Comparison of ENCODE assay signal across 8 cellular contexts in the genomic region with DNA sequence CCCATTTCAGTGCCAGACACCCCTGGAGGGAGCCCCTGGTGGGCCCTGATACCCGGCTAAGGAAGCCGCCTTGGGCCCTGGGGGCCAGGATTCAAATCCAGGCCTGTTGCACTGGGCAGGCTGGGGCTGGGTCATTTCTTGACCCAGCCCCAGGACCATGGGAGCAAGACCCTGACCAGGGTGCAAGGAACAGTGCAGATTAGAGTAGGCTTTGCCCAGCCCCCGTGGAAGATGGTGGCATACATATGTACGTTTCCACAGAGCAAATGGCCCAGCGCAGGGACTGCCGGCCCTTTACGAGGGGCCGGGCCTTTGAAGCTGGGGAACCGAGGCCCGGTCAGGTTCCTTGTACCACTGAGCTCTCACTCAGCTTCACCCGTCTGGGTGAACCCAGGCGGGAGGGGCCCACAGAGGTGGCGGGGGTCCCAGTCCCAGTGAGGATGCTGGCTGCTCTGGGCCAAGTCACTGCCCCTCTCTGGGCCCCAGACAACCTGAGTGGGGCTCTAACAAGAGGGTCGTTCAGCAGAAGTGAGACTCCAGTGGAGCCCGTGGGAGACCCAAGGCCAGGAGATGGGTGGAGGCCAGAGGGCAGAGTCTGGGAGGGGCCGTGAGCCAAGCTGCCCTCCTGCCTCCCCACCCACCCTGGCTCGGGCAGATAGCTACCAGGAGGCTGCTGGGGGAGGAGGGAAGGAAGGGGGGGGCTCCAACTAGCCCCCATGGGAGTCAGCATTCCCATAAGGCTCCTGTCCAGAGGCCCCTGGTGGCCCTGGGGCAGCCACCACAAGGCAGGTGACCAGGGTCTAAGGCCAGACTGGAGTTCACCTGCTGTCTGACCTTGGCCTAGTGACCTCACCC. TPM values are rescaled to one million over a fixed set of nuclear protein-coding genes. Genes with fewer than 3 reads are reported as not detected.
A peak's percentile ranks its signal among the peaks of the same experiment; 100 is the strongest.
DNase-seq lines count a peak whose midpoint lies in the region; ATAC-seq, FAIRE-seq and TF ChIP-seq lines count a peak whose summit lies in the region.

No MANE protein-coding gene starts in this region.

- peaks cover 46% of the 10 kb centered on the region for H3K79me2 ChIP-seq in PC-9 (ENCODE audit: low read depth)
- H3K79me2 ChIP-seq in endothelial cell of umbilical vein (ENCODE audit: control insufficient read depth, insufficient read depth, low read length): peaks cover 48% of the 10 kb centered on the region

- no peak for FAIRE-seq in endothelial cell of umbilical vein (lab: Jason Lieb, UNC)
- no peak for FAIRE-seq in pancreas (lab: Jason Lieb, UNC)

- DNase-seq in CD14-positive monocyte (ENCODE audit: low spot score) (no peak), PC-9 (no peak), endothelial cell of umbilical vein (ENCODE audit: low read depth, low spot score) (no peak), pancreas (peak in 5 of 6 donors; percentile 41 to 79 (median 53)), NCI-H146 (lab: John Stamatoyannopoulos, UW) (no peak), DMS153 treated with DMSO at 0.1 percent for 48 hours (lab: John Stamatoyannopoulos, UW; ENCODE audit: unreplicated experiment) (no peak), COLO668 (lab: John Stamatoyannopoulos, UW; ENCODE audit: unreplicated experiment) (no peak), A172 (ENCODE audit: low spot score) (no peak)

- H2AFZ ChIP-seq in PC-9 (no peak overlapping the region), endothelial cell of umbilical vein (ENCODE audit: low read depth, low read length) (no peak overlapping the region)

- H3K9ac ChIP-seq in endothelial cell of umbilical vein (replicated peaks; ENCODE audit: extremely low read depth, insufficient read depth, low read length): no peak overlapping the region

- no peaks in the 10 kb centered on the region for H3K9me1 ChIP-seq in endothelial cell of umbilical vein (replicated peaks; ENCODE audit: control insufficient read depth, extremely low read depth, insufficient read depth, low read length)

- peaks cover 39% of the 10 kb centered on the region for H3K4me1 Mint-ChIP-seq in CD14-positive monocyte

- peaks cover 14 to 31% of the 10 kb centered on the region in 2 donors for H3K36me3 Mint-ChIP-seq in CD14-positive monocyte

- dilution Hi-C loops in endothelial cell of umbilical vein (cut with MboI; ENCODE audit: extremely low pct_ligation_motif_present, low sequenced_read_pairs): no loop called here

- no peak overlapping the region; the same call in 1 of the 2 replicates for H3K4me3 ChIP-seq in PC-9
- peak overlapping the region in 1 of 3 experiments; percentile 81 for H3K4me3 ChIP-seq in endothelial cell of umbilical vein (replicated peaks in 1 of 3; ENCODE audit: insufficient read depth in 1 of 3, low read depth in 1 of 3, low read length in 3 of 3)
- peak overlapping the region; percentile 71 to 98 (median 92) for H3K4me3 ChIP-seq in pancreas

- POLR2A ChIA-PET in PC-9 (lab: Charles Lee; ENCODE audit: unreplicated experiment): no interaction called here
- POLR2A ChIA-PET in endothelial cell of umbilical vein (lab: Charles Lee): interaction anchor here (0.6 kb wide), 1 partner anchor 1263 kb away, joined by 3 read pairs; no protein-coding TSS in a partner anchor

- intact Hi-C loops in CD14-positive monocyte (cut with micrococcal nuclease): loop anchor here in 1 of 2 donors (10.0 kb wide), 1 partner anchor 154 kb away; no protein-coding TSS in a partner anchor
- intact Hi-C loops in PC-9 (cut with micrococcal nuclease; ENCODE audit: unreplicated experiment): no loop called here
- intact Hi-C loops in endothelial cell of umbilical vein (cut with micrococcal nuclease): no loop called here
- intact Hi-C loops in pancreas (cut with DNase I): no loop called here

- BruUV-seq in PC-9 (replicated peaks; lab: Mats Ljungman, UMichigan): no TSS peak
- no TSS peak for BruUV-seq in endothelial cell of umbilical vein (replicated peaks; lab: Mats Ljungman, UMichigan)

- H3K4me2 ChIP-seq in PC-9 (peak overlapping the region; percentile 79), endothelial cell of umbilical vein (ENCODE audit: insufficient read depth, low read length) (no peak overlapping the region)

- H3K4me1 ChIP-seq in PC-9 (replicated peaks; ENCODE audit: insufficient read depth): peaks cover 9% of the 10 kb centered on the region; the same call in 1 of the 2 replicates
- H3K4me1 ChIP-seq in endothelial cell of umbilical vein (ENCODE audit: control insufficient read depth, extremely low read depth, insufficient read depth, low read length): peaks cover 29% of the 10 kb centered on the region
- H3K4me1 ChIP-seq in pancreas: peaks cover 55 to 71% (median 68%) of the 10 kb centered on the region in 3 donors

- TF ChIP-seq CTCF in CD14-positive monocyte (IDR thresholded peaks at IDR 0.05) (no peak), PC-9 (conservative IDR thresholded peaks at IDR 0.05) (no peak), endothelial cell of umbilical vein (IDR thresholded peaks at IDR 0.05; ENCODE audit: extremely low read depth in 1 of 2, insufficient read depth in 1 of 2, low read depth in 1 of 2, low read length in 2 of 2) (no peak), pancreas (IDR thresholded peaks at IDR 0.05) (no peak)

- peak overlapping the region in 5 of 7 donors; percentile 54 to 95 (median 69) for H3K27ac Mint-ChIP-seq in CD14-positive monocyte

- H3K27me3 ChIP-seq in PC-9 (ENCODE audit: insufficient read depth, low read depth): no peaks in the 10 kb centered on the region
- H3K27me3 ChIP-seq in endothelial cell of umbilical vein (ENCODE audit: control insufficient read depth in 2 of 2, insufficient read depth in 2 of 2, low read length in 2 of 2): no peaks in the 10 kb centered on the region
- H3K27me3 ChIP-seq in pancreas: no peaks in the 10 kb centered on the region

- ATAC-seq in pancreas: no peak

- H3K27ac ChIP-seq in PC-9 (no peak overlapping the region), endothelial cell of umbilical vein (ENCODE audit: insufficient read depth, low read depth, low read length) (peak overlapping the region; percentile 63), pancreas (peak overlapping the region; percentile 93 to 98 (median 97))

- H4K20me1 ChIP-seq in PC-9 (ENCODE audit: insufficient read depth): peaks cover 53% of the 10 kb centered on the region
- H4K20me1 ChIP-seq in endothelial cell of umbilical vein (replicated peaks; ENCODE audit: control insufficient read depth, extremely low read depth, insufficient read depth, low read length): no peaks in the 10 kb centered on the region

- H3K4me3 Mint-ChIP-seq in CD14-positive monocyte: peak overlapping the region in 1 of 2 donors; percentile 41

- no peaks in the 10 kb centered on the region for H3F3A ChIP-seq in PC-9 (ENCODE audit: insufficient read depth, low read depth)

- WGBS in pancreas, 2 donors: 38 to 44% methylated on average over 17 of the region's 17 CpGs

- H3K9me2 ChIP-seq in PC-9 (ENCODE audit: insufficient read depth): no peaks in the 10 kb centered on the region

- H3K36me3 ChIP-seq in PC-9 (ENCODE audit: low read depth): no peaks in the 10 kb centered on the region
- peaks cover 4 to 16% of the 10 kb centered on the region in 2 experiments for H3K36me3 ChIP-seq in endothelial cell of umbilical vein (ENCODE audit: control insufficient read depth in 2 of 2, extremely low read depth in 1 of 2, insufficient read depth in 2 of 2, low read length in 2 of 2)
- peaks cover 0 to 6% (median 5%) of the 10 kb centered on the region in 3 donors for H3K36me3 ChIP-seq in pancreas

- no peak for TF ChIP-seq POLR2A in endothelial cell of umbilical vein (IDR thresholded peaks at IDR 0.05; ENCODE audit: low read depth, low read length)

- peaks cover 0 to under 1% (median 0%) of the 10 kb centered on the region in 3 donors for H3K27me3 Mint-ChIP-seq in CD14-positive monocyte (ENCODE audit: low read depth in 3 of 3)

- CTCF ChIA-PET in PC-9 (lab: Charles Lee): no interaction called here
- CTCF ChIA-PET in endothelial cell of umbilical vein (lab: Charles Lee): interaction anchor here (0.9 to 2.6 kb wide), 5 partner anchors 8 to 28 kb away, joined by 3 to 11 read pairs (median 3); no protein-coding TSS in a partner anchor

- H3K9me3 ChIP-seq in PC-9 (ENCODE audit: insufficient read depth, low read depth) (no peaks in the 10 kb centered on the region), endothelial cell of umbilical vein (replicated peaks; ENCODE audit: control insufficient read depth, insufficient read depth, low read length) (no peaks in the 10 kb centered on the region), pancreas (no peaks in the 10 kb centered on the region)

- H3K9me3 Mint-ChIP-seq in CD14-positive monocyte: no peaks in the 10 kb centered on the region

RNA-seq across cellular contexts. Expression of a gene that starts 2.7 kb away (rescaled TPM):
- polyA plus RNA-seq in CD14-positive monocyte (10 to 100 TPM; 16.9 to 21.8 TPM), endothelial cell of umbilical vein (65.1 and 96.2 TPM in 2 replicates), pancreas (100 to 1,000 TPM; 102 to 143 TPM)
- total RNA-seq in PC-9 (2021) (132 and 166 TPM in 2 replicates), endothelial cell of umbilical vein (86.1 and 87.5 TPM in 2 replicates), pancreas (100 to 1,000 TPM; 178 to 446 (median 252) TPM)
- 48.6 and 60.6 TPM in 2 replicates for polyA plus RNA-seq in endothelial cell of umbilical vein (2011; cell fraction: cytosol; rRNA removed)
- polyA plus RNA-seq in endothelial cell of umbilical vein (2011; cell fraction: nucleus; rRNA removed): 51.3 and 66.9 TPM in 2 replicates
- 45.6 and 62.3 TPM in 2 replicates for polyA plus RNA-seq in endothelial cell of umbilical vein (2012)
- polyA minus RNA-seq in endothelial cell of umbilical vein: 49.2 and 82.5 TPM in 2 replicates
- 111 TPM for polyA minus RNA-seq in endothelial cell of umbilical vein (2011; cell fraction: cytosol; rRNA and poly(A)+ RNA removed)
- 19.7 and 28.4 TPM in 2 replicates for polyA minus RNA-seq in endothelial cell of umbilical vein (2011; cell fraction: nucleus; rRNA and poly(A)+ RNA removed)
- 40.4 and 53.8 TPM in 2 replicates for total RNA-seq in A172 (2014; rRNA removed; shearing (Covaris generic))

RNA-seq across cellular contexts. Expression of a gene that starts 32.8 kb away (rescaled TPM):
- polyA plus RNA-seq in CD14-positive monocyte: 1 to 10 TPM; 2.8 to 3.3 TPM
- 79.2 and 81.0 TPM in 2 replicates for total RNA-seq in PC-9 (2021)
- total RNA-seq in endothelial cell of umbilical vein: 73.1 and 78.2 TPM in 2 replicates
- 59.2 and 76.1 TPM in 2 replicates for polyA plus RNA-seq in endothelial cell of umbilical vein
- polyA plus RNA-seq in endothelial cell of umbilical vein (2011; cell fraction: cytosol; rRNA removed): 25.7 and 39.0 TPM in 2 replicates
- polyA plus RNA-seq in endothelial cell of umbilical vein (2011; cell fraction: nucleus; rRNA removed): 28.3 and 30.7 TPM in 2 replicates
- 70.1 and 98.8 TPM in 2 replicates for polyA plus RNA-seq in endothelial cell of umbilical vein (2012)
- 30.8 and 35.3 TPM in 2 replicates for polyA minus RNA-seq in endothelial cell of umbilical vein
- polyA minus RNA-seq in endothelial cell of umbilical vein (2011; cell fraction: cytosol; rRNA and poly(A)+ RNA removed): 32.0 TPM
- 9.5 and 22.0 TPM in 2 replicates for polyA minus RNA-seq in endothelial cell of umbilical vein (2011; cell fraction: nucleus; rRNA and poly(A)+ RNA removed)
- total RNA-seq in pancreas: 10 to 100 TPM; 33.9 to 46.4 (median 36.6) TPM
- polyA plus RNA-seq in pancreas: 10 to 100 TPM; 35.6 to 44.4 TPM
- total RNA-seq in A172 (2014; rRNA removed; shearing (Covaris generic)): 54.7 and 60.4 TPM in 2 replicates

RNA-seq across cellular contexts. Expression of a gene that starts 47.8 kb away (rescaled TPM):
- polyA plus RNA-seq in CD14-positive monocyte (10 to 100 TPM; 60.5 to 96.3 TPM), endothelial cell of umbilical vein (46.5 and 50.7 TPM in 2 replicates), pancreas (10 to 100 TPM in 1 of 2 donors, 1 to 10 TPM in 1; 9.2 to 11.1 TPM)
- total RNA-seq in PC-9 (2021) (22.8 and 28.9 TPM in 2 replicates), endothelial cell of umbilical vein (52.4 and 59.7 TPM in 2 replicates), pancreas (10 to 100 TPM; 14.5 to 26.0 (median 17.4) TPM)
- 38.0 and 38.4 TPM in 2 replicates for polyA plus RNA-seq in endothelial cell of umbilical vein (2011; cell fraction: cytosol; rRNA removed)
- 21.1 and 21.3 TPM in 2 replicates for polyA plus RNA-seq in endothelial cell of umbilical vein (2011; cell fraction: nucleus; rRNA removed)
- 25.2 and 26.3 TPM in 2 replicates for polyA plus RNA-seq in endothelial cell of umbilical vein (2012)
- polyA minus RNA-seq in endothelial cell of umbilical vein: 39.4 and 61.6 TPM in 2 replicates
- polyA minus RNA-seq in endothelial cell of umbilical vein (2011; cell fraction: cytosol; rRNA and poly(A)+ RNA removed): 12.3 TPM
- 14.1 and 17.6 TPM in 2 replicates for polyA minus RNA-seq in endothelial cell of umbilical vein (2011; cell fraction: nucleus; rRNA and poly(A)+ RNA removed)
- 17.4 and 21.5 TPM in 2 replicates for total RNA-seq in A172 (2014; rRNA removed; shearing (Covaris generic))

RNA-seq across cellular contexts. Expression of a gene that starts 48.4 kb away (rescaled TPM):
- polyA plus RNA-seq in CD14-positive monocyte (under 1 TPM; 0.41 to 0.80 TPM), endothelial cell of umbilical vein (2.0 and 3.2 TPM in 2 replicates), pancreas (10 to 100 TPM; 32.8 to 42.2 TPM)
- total RNA-seq in PC-9 (2021) (1.5 and 2.4 TPM in 2 replicates), endothelial cell of umbilical vein (1.1 and 2.0 TPM in 2 replicates), pancreas (10 to 100 TPM in 1 of 6 donors, 1 to 10 TPM in 5; 5.2 to 10.5 (median 7.0) TPM)
- polyA plus RNA-seq in endothelial cell of umbilical vein (2011; cell fraction: cytosol; rRNA removed): 0.52 and 0.78 TPM in 2 replicates
- polyA plus RNA-seq in endothelial cell of umbilical vein (2011; cell fraction: nucleus; rRNA removed): 14.4 and 15.3 TPM in 2 replicates
- polyA plus RNA-seq in endothelial cell of umbilical vein (2012): 0.87 and 1.3 TPM in 2 replicates
- 1.00 TPM in 1 of 2 replicates, not detected in the other for polyA minus RNA-seq in endothelial cell of umbilical vein
- polyA minus RNA-seq in endothelial cell of umbilical vein (2011; cell fraction: cytosol; rRNA and poly(A)+ RNA removed): not detected
- 1.5 TPM in 2 replicates for polyA minus RNA-seq in endothelial cell of umbilical vein (2011; cell fraction: nucleus; rRNA and poly(A)+ RNA removed)
- total RNA-seq in A172 (2014; rRNA removed; shearing (Covaris generic)): 2.7 and 2.8 TPM in 2 replicates

Comparison
In these comparisons a context has a peak if more than half of its experiments do, and no peak if none do; other contexts are left out.
1. DNase-seq: peak in pancreas (5 of 6); none in CD14-positive monocyte (single experiment), PC-9 (0 of 2), endothelial cell of umbilical vein (single experiment), NCI-H146 (single experiment), DMS153 treated with DMSO at 0.1 percent for 48 hours (single experiment), COLO668 (single experiment) and A172 (single experiment).